ENCODE assay signal across 13 cellular contexts in the genomic region with DNA sequence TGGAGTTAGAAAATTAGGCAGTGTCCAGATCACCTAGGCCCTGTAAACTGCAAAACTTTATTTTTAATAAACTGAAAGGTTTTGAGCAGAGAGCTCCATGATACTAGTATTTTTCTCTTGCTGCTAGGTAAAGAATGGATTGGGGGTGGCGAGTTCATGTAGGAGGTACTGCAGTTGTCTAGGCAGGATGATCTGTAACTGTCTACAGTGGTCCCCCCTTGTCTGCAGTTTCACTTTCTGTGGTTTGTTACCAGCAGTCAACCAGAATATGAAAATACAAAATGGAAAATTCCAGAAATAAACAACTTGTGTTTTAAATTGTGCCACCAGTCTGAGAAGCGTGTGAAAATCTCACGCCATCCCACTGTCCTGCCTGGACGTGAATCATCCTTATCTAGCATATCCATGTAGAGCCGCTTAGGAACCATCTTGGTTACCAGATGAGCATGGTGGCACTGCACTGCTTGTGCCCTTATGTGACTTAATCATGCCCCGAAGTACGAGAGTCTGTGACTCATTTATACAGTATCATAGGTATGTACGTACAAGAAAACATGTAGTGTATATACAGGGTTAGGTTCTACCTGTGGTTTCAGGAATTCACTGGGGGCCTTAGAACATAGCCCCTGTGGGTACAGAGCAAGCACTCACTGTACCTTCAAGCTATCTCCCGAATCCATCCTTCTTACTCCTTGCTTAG.
DNase-seq lines count a peak whose midpoint lies in the region; ATAC-seq, FAIRE-seq and TF ChIP-seq lines count a peak whose summit lies in the region.
"Had no signal": no experiment of that assay in that cellular context is flagged by ENCODE, and none has a peak within 500 bp of the region (broad histone marks: within the 10 kb centered on the region; RNA-seq: fewer than 3 reads in every experiment).

No MANE protein-coding gene starts in this region.

- H3K4me3 Mint-ChIP-seq in activated T-cell treated with anti-CD3 and anti-CD28 coated beads, Interleukin-2, amount 50 U/mL, for 72 hours = no peak overlapping the region
- H3K4me3 Mint-ChIP-seq in T-helper 17 cell = no peak overlapping the region
- H3K4me3 Mint-ChIP-seq in progenitor cell of endocrine pancreas (ENCODE audit: low read depth) = no peak overlapping the region
- H3K4me3 Mint-ChIP-seq in activated naive CD4-positive, alpha-beta T cell treated with anti-CD3 and anti-CD28 coated beads, Interleukin-2, amount 10 ng/mL, durations not matched to agents 7 days and 5 days = no peak overlapping the region
- H3K4me3 Mint-ChIP-seq: activated naive CD8-positive, alpha-beta T cell had no signal

- peaks cover 11% of the 10 kb centered on the region for H3K4me1 Mint-ChIP-seq in activated T-cell treated with anti-CD3 and anti-CD28 coated beads, Interleukin-2, amount 50 U/mL, for 72 hours (ENCODE audit: low read depth)
- H3K4me1 Mint-ChIP-seq in T-helper 17 cell (peaks cover 3% of the 10 kb centered on the region), progenitor cell of endocrine pancreas (ENCODE audit: low read depth) (peaks cover 3% of the 10 kb centered on the region)
- no peaks in the 10 kb centered on the region for H3K4me1 Mint-ChIP-seq in activated naive CD4-positive, alpha-beta T cell treated with anti-CD3 and anti-CD28 coated beads, Interleukin-2, amount 10 ng/mL, durations not matched to agents 7 days and 5 days

- no peaks in the 10 kb centered on the region for H3K9me3 Mint-ChIP-seq in activated T-cell treated with anti-CD3 and anti-CD28 coated beads, Interleukin-2, amount 50 U/mL, for 72 hours
- H3K9me3 Mint-ChIP-seq in progenitor cell of endocrine pancreas (ENCODE audit: low read depth) = no peaks in the 10 kb centered on the region
- peaks cover 2% of the 10 kb centered on the region for H3K9me3 Mint-ChIP-seq in activated naive CD4-positive, alpha-beta T cell treated with anti-CD3 and anti-CD28 coated beads, Interleukin-2, amount 10 ng/mL, durations not matched to agents 7 days and 5 days

- TF ChIP-seq CTCF in progenitor cell of endocrine pancreas (IDR thresholded peaks at IDR 0.05; ENCODE audit: unreplicated experiment) = no peak
- no peak for TF ChIP-seq CTCF in D721Med (IDR thresholded peaks at IDR 0.05; ENCODE audit: insufficient read depth, missing control alignments)

- DNase-seq in activated T-cell treated with anti-CD3 and anti-CD28 coated beads, Interleukin-2, amount 50 U/mL, for 72 hours = no peak
- DNase-seq in activated T-cell treated with anti-CD3 and anti-CD28 coated beads for 4 hours = no peak
- DNase-seq in T-helper 17 cell = no peak
- DNase-seq in progenitor cell of endocrine pancreas (ENCODE audit: low spot score, unreplicated experiment) = no peak
- no peak for DNase-seq in D721Med (ENCODE audit: insufficient read length, low spot score)
- DNase-seq in activated naive CD4-positive, alpha-beta T cell treated with anti-CD3 and anti-CD28 coated beads, Interleukin-2, amount 10 ng/mL, durations not matched to agents 7 days and 5 days = no peak
- DNase-seq in NCI-H748 (lab: John Stamatoyannopoulos, UW; ENCODE audit: unreplicated experiment) = no peak
- DNase-seq: activated CD4-positive, alpha-beta T cell treated with anti-CD3 and anti-CD28 coated beads for 1 hour; effector CD4-positive, alpha-beta T cell; NCI-H2171; right lobe of liver had no signal

- no peaks in the 10 kb centered on the region for H3K36me3 Mint-ChIP-seq in activated T-cell treated with anti-CD3 and anti-CD28 coated beads, Interleukin-2, amount 50 U/mL, for 72 hours (ENCODE audit: insufficient read depth in 2 of 2)
- H3K36me3 Mint-ChIP-seq in T-helper 17 cell (ENCODE audit: low read depth) = no peaks in the 10 kb centered on the region
- H3K36me3 Mint-ChIP-seq in progenitor cell of endocrine pancreas (ENCODE audit: insufficient read depth) = peaks cover 6% of the 10 kb centered on the region
- H3K36me3 Mint-ChIP-seq in activated naive CD4-positive, alpha-beta T cell treated with anti-CD3 and anti-CD28 coated beads, Interleukin-2, amount 10 ng/mL, durations not matched to agents 7 days and 5 days = peaks cover 7% of the 10 kb centered on the region

- H3K27ac Mint-ChIP-seq in activated T-cell treated with anti-CD3 and anti-CD28 coated beads, Interleukin-2, amount 50 U/mL, for 72 hours = peak overlapping the region; percentile 46
- H3K27ac Mint-ChIP-seq in T-helper 17 cell = no peak overlapping the region
- peak overlapping the region; percentile 37 for H3K27ac Mint-ChIP-seq in progenitor cell of endocrine pancreas
- H3K27ac Mint-ChIP-seq in activated naive CD4-positive, alpha-beta T cell treated with anti-CD3 and anti-CD28 coated beads, Interleukin-2, amount 10 ng/mL, durations not matched to agents 7 days and 5 days = no peak overlapping the region
- H3K27ac Mint-ChIP-seq: activated naive CD8-positive, alpha-beta T cell had no signal

- no peaks in the 10 kb centered on the region for H3K9me3 ChIP-seq in T-helper 17 cell (ENCODE audit: control insufficient read depth, low read length, poor library complexity, severe bottlenecking)
- H3K9me3 ChIP-seq: right lobe of liver had no signal

- ATAC-seq in activated T-cell treated with anti-CD3 and anti-CD28 coated beads, Interleukin-2, amount 50 U/mL, for 72 hours (replicated peaks in 1 of 2) = peak; percentile 45 to 50
- ATAC-seq in HG02852 (IDR thresholded peaks at IDR 0.05; ENCODE audit: unreplicated experiment) = peak; percentile 56
- peak; percentile 12 for ATAC-seq in T-helper 17 cell

- no peak for FAIRE-seq in D721Med (lab: Jason Lieb, UNC)

- no peaks in the 10 kb centered on the region for H3K27me3 Mint-ChIP-seq in activated T-cell treated with anti-CD3 and anti-CD28 coated beads, Interleukin-2, amount 50 U/mL, for 72 hours (ENCODE audit: low read depth)
- no peaks in the 10 kb centered on the region for H3K27me3 Mint-ChIP-seq in T-helper 17 cell
- no peaks in the 10 kb centered on the region for H3K27me3 Mint-ChIP-seq in progenitor cell of endocrine pancreas
- no peaks in the 10 kb centered on the region for H3K27me3 Mint-ChIP-seq in activated naive CD4-positive, alpha-beta T cell treated with anti-CD3 and anti-CD28 coated beads, Interleukin-2, amount 10 ng/mL, durations not matched to agents 7 days and 5 days
- H3K27me3 Mint-ChIP-seq: activated naive CD8-positive, alpha-beta T cell had no signal

- CTCF ChIA-PET in activated naive CD4-positive, alpha-beta T cell treated with anti-CD3 and anti-CD28 coated beads, Interleukin-2, amount 10 ng/mL, durations not matched to agents 7 days and 5 days (lab: Charles Lee) = no interaction called here

Comparison
In these comparisons a context has a peak if more than half of its experiments do, and no peak if none do; other contexts are left out.
1. H3K27ac Mint-ChIP-seq: peak in activated T-cell treated with anti-CD3 and anti-CD28 coated beads, Interleukin-2, amount 50 U/mL, for 72 hours (single experiment) and progenitor cell of endocrine pancreas (single experiment); none in T-helper 17 cell (single experiment) and activated naive CD4-positive, alpha-beta T cell treated with anti-CD3 and anti-CD28 coated beads, Interleukin-2, amount 10 ng/mL, durations not matched to agents 7 days and 5 days (single experiment).
2. Peak in every context shown above with its lines, with median percentiles within 50 percentile points of each other: ATAC-seq.